Comparison of ENCODE assay signal across 21 cellular contexts in genomic region chr11:113160652-113161051, GRCh38.
DNase-seq lines count a peak whose midpoint lies in the region; ATAC-seq and TF ChIP-seq lines count a peak whose summit lies in the region.
"Had no signal": no experiment of that assay in that cellular context is flagged by ENCODE, and none has a peak within 500 bp of the region (broad histone marks: within the 10 kb centered on the region; RNA-seq: fewer than 3 reads in every experiment).

No MANE protein-coding gene starts in this region.

- H3K27me3 ChIP-seq in right cardiac atrium (ENCODE audit: control insufficient read depth, insufficient read depth): no peaks in the 10 kb centered on the region
- no peaks in the 10 kb centered on the region for H3K27me3 ChIP-seq in vagina
- H3K27me3 ChIP-seq: esophagus muscularis mucosa, upper lobe of right lung had no signal

- no peak overlapping the region for H3K4me3 ChIP-seq in right cardiac atrium (ENCODE audit: low read length)
- no peak overlapping the region for H3K4me3 ChIP-seq in vagina
- H3K4me3 ChIP-seq: esophagus muscularis mucosa, SK-N-MC, upper lobe of right lung had no signal

- peaks cover 34% of the 10 kb centered on the region for H3K4me1 Mint-ChIP-seq in mesothelial cell of epicardium
- no peaks in the 10 kb centered on the region for H3K4me1 Mint-ChIP-seq in activated T-helper 1 cell treated with anti-CD3 and anti-CD28 coated beads, Interleukin-12 subunit alpha, Interleukin-12 subunit beta, Interleukin-2, Interleukin-4 antibody, amounts not matched to agents 30 ng/mL and 10 ng/mL and 1 ng/mL, durations not matched to agents 14 hours and 24 hours and 36 hours (ENCODE audit: low read depth)
- H3K4me1 Mint-ChIP-seq: activated naive CD8-positive, alpha-beta T cell treated with anti-CD3 and anti-CD28 coated beads for 36 hours; B cell; stimulated activated naive CD8-positive, alpha-beta T cell treated with anti-CD3 and anti-CD28 coated beads, Interleukin-15, amount 100 ng/mL, for 72 hours had no signal

- H3K4me3 Mint-ChIP-seq in mesothelial cell of epicardium: no peak overlapping the region
- H3K4me3 Mint-ChIP-seq in activated T-helper 1 cell treated with anti-CD3 and anti-CD28 coated beads, Interleukin-12 subunit alpha, Interleukin-12 subunit beta, Interleukin-2, Interleukin-4 antibody, amounts not matched to agents 30 ng/mL and 10 ng/mL and 1 ng/mL, durations not matched to agents 14 hours and 24 hours and 36 hours: no peak overlapping the region
- H3K4me3 Mint-ChIP-seq: activated naive CD8-positive, alpha-beta T cell treated with anti-CD3 and anti-CD28 coated beads for 36 hours; B cell; stimulated activated naive CD8-positive, alpha-beta T cell treated with anti-CD3 and anti-CD28 coated beads, Interleukin-15, amount 100 ng/mL, for 72 hours; T-helper 2 cell treated with Interferon-gamma antibody and Interleukin-4, amounts not matched to agents 5 μg/mL and 100 μg/mL, for 36 hours had no signal

- TF ChIP-seq CTCF in mesothelial cell of epicardium (IDR thresholded peaks at IDR 0.05; ENCODE audit: unreplicated experiment) (no peak), vagina (IDR thresholded peaks at IDR 0.05) (no peak)

- TF ChIP-seq POLR2A in vagina (IDR thresholded peaks at IDR 0.05): no peak

- H3K36me3 Mint-ChIP-seq in mesothelial cell of epicardium: peaks cover 1% of the 10 kb centered on the region
- H3K36me3 Mint-ChIP-seq in activated T-helper 1 cell treated with anti-CD3 and anti-CD28 coated beads, Interleukin-12 subunit alpha, Interleukin-12 subunit beta, Interleukin-2, Interleukin-4 antibody, amounts not matched to agents 30 ng/mL and 10 ng/mL and 1 ng/mL, durations not matched to agents 14 hours and 24 hours and 36 hours (ENCODE audit: low read depth): no peaks in the 10 kb centered on the region
- H3K36me3 Mint-ChIP-seq: activated naive CD8-positive, alpha-beta T cell treated with anti-CD3 and anti-CD28 coated beads for 36 hours had no signal

- no peaks in the 10 kb centered on the region for H3K36me3 ChIP-seq in vagina
- H3K36me3 ChIP-seq: esophagus muscularis mucosa, upper lobe of right lung, WERI-Rb-1 had no signal

- H3K9me3 ChIP-seq in right cardiac atrium (ENCODE audit: control insufficient read depth, low read length) (no peaks in the 10 kb centered on the region), vagina (no peaks in the 10 kb centered on the region)
- H3K9me3 ChIP-seq: esophagus muscularis mucosa, upper lobe of right lung had no signal

- ATAC-seq in right cardiac atrium (no peak), Right ventricle myocardium inferior (no peak)
- ATAC-seq: stimulated activated naive CD8-positive, alpha-beta T cell treated with anti-CD3 and anti-CD28 coated beads, Interleukin-15, amount 100 ng/mL, for 72 hours had no signal

- no peaks in the 10 kb centered on the region for H3K27me3 Mint-ChIP-seq in mesothelial cell of epicardium (ENCODE audit: low read depth)
- no peaks in the 10 kb centered on the region for H3K27me3 Mint-ChIP-seq in activated T-helper 1 cell treated with anti-CD3 and anti-CD28 coated beads, Interleukin-12 subunit alpha, Interleukin-12 subunit beta, Interleukin-2, Interleukin-4 antibody, amounts not matched to agents 30 ng/mL and 10 ng/mL and 1 ng/mL, durations not matched to agents 14 hours and 24 hours and 36 hours (ENCODE audit: insufficient read depth)

- H3K4me1 ChIP-seq in right cardiac atrium (ENCODE audit: control insufficient read depth, insufficient read depth, low read length): peaks cover 17% of the 10 kb centered on the region
- peaks cover 25% of the 10 kb centered on the region for H3K4me1 ChIP-seq in vagina

- H3K9me3 Mint-ChIP-seq in mesothelial cell of epicardium: peaks cover 2% of the 10 kb centered on the region
- H3K9me3 Mint-ChIP-seq in activated T-helper 1 cell treated with anti-CD3 and anti-CD28 coated beads, Interleukin-12 subunit alpha, Interleukin-12 subunit beta, Interleukin-2, Interleukin-4 antibody, amounts not matched to agents 30 ng/mL and 10 ng/mL and 1 ng/mL, durations not matched to agents 14 hours and 24 hours and 36 hours: no peaks in the 10 kb centered on the region
- H3K9me3 Mint-ChIP-seq: activated naive CD8-positive, alpha-beta T cell treated with anti-CD3 and anti-CD28 coated beads for 36 hours; activated T-helper 2 cell treated with anti-CD3 and anti-CD28 coated beads, Interferon-gamma antibody, Interleukin-2, Interleukin-4, amounts not matched to agents 10 μg/mL and 5 μg/mL and 100 μg/mL, durations not matched to agents 14 hours and 24 hours and 36 hours; stimulated activated naive CD8-positive, alpha-beta T cell treated with anti-CD3 and anti-CD28 coated beads, Interleukin-15, amount 100 ng/mL, for 72 hours; T-helper 2 cell treated with Interferon-gamma antibody and Interleukin-4, amounts not matched to agents 5 μg/mL and 100 μg/mL, for 36 hours had no signal

- 45% methylated on average over 5 of the region's 5 CpGs for WGBS in right cardiac atrium

- DNase-seq in NCI-H1417 (lab: John Stamatoyannopoulos, UW) (peak in 2 of 3 experiments; percentile 43 to 78), NCI-H1417 treated with DMSO at 0.1 percent for 48 hours (lab: John Stamatoyannopoulos, UW) (no peak), right cardiac atrium (no peak), Right ventricle myocardium inferior (ENCODE audit: missing footprints) (no peak), mesothelial cell of epicardium (ENCODE audit: low spot score in 2 of 2, unreplicated experiment in 2 of 2) (no peak), vagina (ENCODE audit: extremely low spot score in 2 of 2) (peak in 1 of 2 donors; percentile 87), AG08396 (ENCODE audit: low spot score) (no peak)
- no peak for DNase-seq in activated T-helper 1 cell treated with anti-CD3 and anti-CD28 coated beads, Interleukin-12 subunit alpha, Interleukin-12 subunit beta, Interleukin-2, Interleukin-4 antibody, amounts not matched to agents 30 ng/mL and 10 ng/mL and 1 ng/mL, durations not matched to agents 14 hours and 24 hours and 36 hours (ENCODE audit: low spot score)
- DNase-seq: activated CD4-positive, alpha-beta T cell treated with anti-CD3 and anti-CD28 coated beads, Interleukin-2, amount 50 U/mL, for 1 hour; activated naive CD8-positive, alpha-beta T cell treated with anti-CD3 and anti-CD28 coated beads for 36 hours; kidney glomerular epithelial cell; NCI-H226; stimulated activated naive CD8-positive, alpha-beta T cell treated with anti-CD3 and anti-CD28 coated beads, Interleukin-15, amount 100 ng/mL, for 72 hours; upper lobe of right lung; WERI-Rb-1 had no signal

- H3K27ac Mint-ChIP-seq in mesothelial cell of epicardium: peak overlapping the region; percentile 81
- H3K27ac Mint-ChIP-seq in activated T-helper 1 cell treated with anti-CD3 and anti-CD28 coated beads, Interleukin-12 subunit alpha, Interleukin-12 subunit beta, Interleukin-2, Interleukin-4 antibody, amounts not matched to agents 30 ng/mL and 10 ng/mL and 1 ng/mL, durations not matched to agents 14 hours and 24 hours and 36 hours: no peak overlapping the region
- H3K27ac Mint-ChIP-seq: activated naive CD8-positive, alpha-beta T cell treated with anti-CD3 and anti-CD28 coated beads for 36 hours; activated T-helper 2 cell treated with anti-CD3 and anti-CD28 coated beads, Interferon-gamma antibody, Interleukin-2, Interleukin-4, amounts not matched to agents 10 μg/mL and 5 μg/mL and 100 μg/mL, durations not matched to agents 14 hours and 24 hours and 36 hours; B cell; stimulated activated naive CD8-positive, alpha-beta T cell treated with anti-CD3 and anti-CD28 coated beads, Interleukin-15, amount 100 ng/mL, for 72 hours; T-helper 2 cell treated with Interferon-gamma antibody and Interleukin-4, amounts not matched to agents 5 μg/mL and 100 μg/mL, for 36 hours had no signal

- intact Hi-C loops in right cardiac atrium (cut with DNase I) (no loop called here), Right ventricle myocardium inferior (cut with DNase I) (no loop called here), vagina (cut with DNase I) (no loop called here)
- intact Hi-C loops in activated T-helper 1 cell treated with anti-CD3 and anti-CD28 coated beads, Interleukin-12 subunit alpha, Interleukin-12 subunit beta, Interleukin-2, Interleukin-4 antibody, amounts not matched to agents 30 ng/mL and 10 ng/mL and 1 ng/mL, durations not matched to agents 14 hours and 24 hours and 36 hours (cut with micrococcal nuclease): no loop called here

- H3K27ac ChIP-seq in right cardiac atrium (ENCODE audit: low read length) (peak overlapping the region; percentile 72), vagina (peak overlapping the region; percentile 40)
- H3K27ac ChIP-seq: KMS-11, SK-N-MC, upper lobe of right lung, WERI-Rb-1 had no signal

Comparison
In these comparisons a context has a peak if more than half of its experiments do, and no peak if none do; other contexts are left out.
1. DNase-seq: peak in NCI-H1417 (2 of 3); none in NCI-H1417 treated with DMSO at 0.1 percent for 48 hours (single experiment), right cardiac atrium (0 of 3), Right ventricle myocardium inferior (single experiment), mesothelial cell of epicardium (0 of 2), AG08396 (single experiment) and activated T-helper 1 cell treated with anti-CD3 and anti-CD28 coated beads, Interleukin-12 subunit alpha, Interleukin-12 subunit beta, Interleukin-2, Interleukin-4 antibody, amounts not matched to agents 30 ng/mL and 10 ng/mL and 1 ng/mL, durations not matched to agents 14 hours and 24 hours and 36 hours (single experiment).